14 cellular contexts compared by ENCODE assay signal in genomic region chr6:110055387-110055735, GRCh38.
DNase-seq lines count a peak whose midpoint lies in the region; ATAC-seq lines count a peak whose summit lies in the region.
"Had no signal": no experiment of that assay in that cellular context is flagged by ENCODE, and none has a peak within 500 bp of the region (broad histone marks: within the 10 kb centered on the region; RNA-seq: fewer than 3 reads in every experiment).

No MANE protein-coding gene starts in this region.

- ATAC-seq in HG02970 (IDR thresholded peaks at IDR 0.05; ENCODE audit: low FRiP score, unreplicated experiment) = no peak
- no peak for ATAC-seq in HG02642 (IDR thresholded peaks at IDR 0.05; ENCODE audit: poor library complexity, unreplicated experiment)
- ATAC-seq: left ventricle myocardium superior had no signal

- DNase-seq in DMS79 treated with DMSO at 0.1 percent for 48 hours (lab: John Stamatoyannopoulos, UW) (peak; percentile 82), NCI-H2029 treated with DMSO at 0.1 percent for 48 hours (lab: John Stamatoyannopoulos, UW) (peak; percentile 24), NCI-H82 treated with DMSO at 0.1 percent for 48 hours (lab: John Stamatoyannopoulos, UW; ENCODE audit: unreplicated experiment) (peak; percentile 31), left kidney (ENCODE audit: low read depth, low spot score) (peak; percentile 19)
- DNase-seq in activated CD4-positive, CD25-positive, alpha-beta regulatory T cell (lab: John Stamatoyannopoulos, UW) = no peak
- DNase-seq: activated CD4-positive, alpha-beta T cell treated with anti-CD3 and anti-CD28 coated beads, Interleukin-2, amount 10 ng/mL, durations not matched to agents 24 days and 14 days; activated naive CD4-positive, alpha-beta T cell treated with anti-CD3 and anti-CD28 coated beads for 36 hours; left ventricle myocardium superior; NCI-H1694 treated with DMSO at 0.1 percent for 48 hours; stimulated activated CD4-positive, alpha-beta T cell treated with anti-CD3 and anti-CD28 coated beads, Interleukin-4, amount 100 ng/mL, for 4 hours; T1000; testis had no signal

Comparison
In these comparisons a context has a peak if more than half of its experiments do, and no peak if none do; other contexts are left out.
1. DNase-seq: peak in DMS79 treated with DMSO at 0.1 percent for 48 hours (single experiment), NCI-H2029 treated with DMSO at 0.1 percent for 48 hours (single experiment), NCI-H82 treated with DMSO at 0.1 percent for 48 hours (single experiment) and left kidney (single experiment); none in activated CD4-positive, CD25-positive, alpha-beta regulatory T cell (0 of 4).